Comparison of ENCODE assay signal across 9 cellular contexts in genomic region chr15:88648357-88649214, GRCh38. TPM values are rescaled to one million over a fixed set of nuclear protein-coding genes. Genes with fewer than 3 reads are reported as not detected.
A peak's percentile ranks its signal among the peaks of the same experiment; 100 is the strongest.
DNase-seq lines count a peak whose midpoint lies in the region; ATAC-seq and TF ChIP-seq lines count a peak whose summit lies in the region.
"Had no signal": no experiment of that assay in that cellular context is flagged by ENCODE, and none has a peak within 500 bp of the region (broad histone marks: within the 10 kb centered on the region; RNA-seq: fewer than 3 reads in every experiment).

No MANE protein-coding gene starts in this region.

- intact Hi-C loops in CD14-positive monocyte (cut with micrococcal nuclease): no loop called here

- peaks cover 66% of the 10 kb centered on the region for H3K36me3 Mint-ChIP-seq in activated CD8-positive, alpha-beta T cell treated with anti-CD3 and anti-CD28 coated beads, Interleukin-2, amount 10 ng/mL, durations not matched to agents 7 days and 5 days (ENCODE audit: low read depth)
- H3K36me3 Mint-ChIP-seq in CD14-positive monocyte: peaks cover 0 to 2% of the 10 kb centered on the region in 2 donors

- H3K4me3 ChIP-seq in fibroblast of pulmonary artery (replicated peaks; ENCODE audit: low read depth, low read length) (no peak overlapping the region), H7 (ENCODE audit: insufficient read depth, low read depth, low read length) (no peak overlapping the region)
- H3K4me3 ChIP-seq: cardiac muscle cell had no signal

- no peaks in the 10 kb centered on the region for H3K36me3 ChIP-seq in H7 (replicated peaks; ENCODE audit: control insufficient read depth, insufficient read depth, low read length)
- H3K36me3 ChIP-seq: cardiac muscle cell had no signal

- CTCF ChIA-PET in activated CD8-positive, alpha-beta T cell treated with anti-CD3 and anti-CD28 coated beads, Interleukin-2, amount 10 ng/mL, durations not matched to agents 7 days and 5 days (lab: Charles Lee): interaction anchor here (0.6 to 4.1 kb wide), 4 partner anchors 16 to 25 kb away, joined by 3 to 27 read pairs (median 3); no protein-coding TSS in a partner anchor

- H3K27ac Mint-ChIP-seq in activated CD8-positive, alpha-beta T cell treated with anti-CD3 and anti-CD28 coated beads, Interleukin-2, amount 10 ng/mL, durations not matched to agents 7 days and 5 days: peak overlapping the region; percentile 97
- peak overlapping the region in 2 of 7 donors; percentile 18 to 51 for H3K27ac Mint-ChIP-seq in CD14-positive monocyte

- no peaks in the 10 kb centered on the region for H3K27me3 Mint-ChIP-seq in activated CD8-positive, alpha-beta T cell treated with anti-CD3 and anti-CD28 coated beads, Interleukin-2, amount 10 ng/mL, durations not matched to agents 7 days and 5 days (ENCODE audit: low read depth)
- H3K27me3 Mint-ChIP-seq in CD14-positive monocyte (ENCODE audit: low read depth in 3 of 3): peaks cover 0 to 2% (median 0%) of the 10 kb centered on the region in 3 donors

- H3K27me3 ChIP-seq in H7 (ENCODE audit: control insufficient read depth, insufficient read depth, low read length): no peaks in the 10 kb centered on the region
- H3K27me3 ChIP-seq: cardiac muscle cell had no signal

- H3K4me3 Mint-ChIP-seq in activated CD8-positive, alpha-beta T cell treated with anti-CD3 and anti-CD28 coated beads, Interleukin-2, amount 10 ng/mL, durations not matched to agents 7 days and 5 days: peak overlapping the region; percentile 59
- no peak overlapping the region for H3K4me3 Mint-ChIP-seq in CD14-positive monocyte

- H3K4me1 Mint-ChIP-seq in activated CD8-positive, alpha-beta T cell treated with anti-CD3 and anti-CD28 coated beads, Interleukin-2, amount 10 ng/mL, durations not matched to agents 7 days and 5 days (ENCODE audit: low read depth): peaks cover 82% of the 10 kb centered on the region
- peaks cover 3% of the 10 kb centered on the region for H3K4me1 Mint-ChIP-seq in CD14-positive monocyte

- TF ChIP-seq POLR2A in GM18505 (IDR thresholded peaks at IDR 0.05; ENCODE audit: borderline replicate concordance, extremely low read depth, insufficient read depth, insufficient read length): peak; percentile 21

- ATAC-seq in GM18505 (IDR thresholded peaks at IDR 0.05; ENCODE audit: unreplicated experiment): no peak
- ATAC-seq in activated CD8-positive, alpha-beta T cell treated with anti-CD3 and anti-CD28 coated beads, Interleukin-2, amount 10 ng/mL, durations not matched to agents 7 days and 5 days: peak; percentile 24

- no peak for TF ChIP-seq CTCF in fibroblast of pulmonary artery (IDR thresholded peaks at IDR 0.05; ENCODE audit: low read length, missing control alignments)
- TF ChIP-seq CTCF in CD14-positive monocyte (IDR thresholded peaks at IDR 0.05): no peak

- H3K9me3 Mint-ChIP-seq in activated CD8-positive, alpha-beta T cell treated with anti-CD3 and anti-CD28 coated beads, Interleukin-2, amount 10 ng/mL, durations not matched to agents 7 days and 5 days (ENCODE audit: insufficient read depth): no peaks in the 10 kb centered on the region
- peaks cover 0 to 2% (median 0%) of the 10 kb centered on the region in 7 donors for H3K9me3 Mint-ChIP-seq in CD14-positive monocyte

- POLR2A ChIA-PET in activated CD8-positive, alpha-beta T cell treated with anti-CD3 and anti-CD28 coated beads, Interleukin-2, amount 10 ng/mL, durations not matched to agents 7 days and 5 days (lab: Charles Lee): interaction anchor here (0.6 to 2.5 kb wide), 5 partner anchors 10 to 150 kb away, joined by 3 to 10 read pairs (median 7); partner anchors contain the start of gene AEN

- peak; percentile 37 for DNase-seq in activated CD8-positive, alpha-beta T cell treated with anti-CD3 and anti-CD28 coated beads, Interleukin-2, amount 10 ng/mL, durations not matched to agents 7 days and 5 days
- peak; percentile 53 for DNase-seq in fibroblast of pulmonary artery (ENCODE audit: low read depth)
- DNase-seq in renal cortical epithelial cell (ENCODE audit: low read depth): peak; percentile 60
- DNase-seq in SK-N-DZ (ENCODE audit: low spot score): no peak
- DNase-seq in H7: no peak
- no peak for DNase-seq in germinal center (ENCODE audit: low spot score)
- no peak for DNase-seq in CD14-positive monocyte (ENCODE audit: low spot score)

RNA-seq across cellular contexts. Expression of gene ISG20, which starts 9.8 kb away (rescaled TPM):
- total RNA-seq in activated CD8-positive, alpha-beta T cell treated with anti-CD3 and anti-CD28 coated beads, Interleukin-2, amount 10 ng/mL, durations not matched to agents 7 days and 5 days: 100 to 1,000 TPM; 141 to 151 TPM
- total RNA-seq in renal cortical epithelial cell: 2.1 and 9.4 TPM in 2 replicates
- 2.3 and 3.0 TPM in 2 replicates for polyA plus RNA-seq in SK-N-DZ (2014; cell fraction: cytosol; rRNA removed)
- polyA plus RNA-seq in SK-N-DZ (2014; cell fraction: nucleus; rRNA removed): 1.5 and 5.3 TPM in 2 replicates
- 0.14 and 3.4 TPM in 2 replicates for total RNA-seq in H7 (2014; rRNA removed; shearing (Covaris generic))
- polyA plus RNA-seq in CD14-positive monocyte: 10 to 100 TPM; 25.1 to 29.3 TPM
- polyA plus RNA-seq: cardiac muscle cell had no signal

RNA-seq across cellular contexts. Expression of gene AEN, which starts 27.4 kb away (rescaled TPM):
- total RNA-seq in activated CD8-positive, alpha-beta T cell treated with anti-CD3 and anti-CD28 coated beads, Interleukin-2, amount 10 ng/mL, durations not matched to agents 7 days and 5 days: 10 to 100 TPM; 52.6 to 53.2 TPM
- total RNA-seq in renal cortical epithelial cell: 58.3 and 85.3 TPM in 2 replicates
- 54.6 and 62.0 TPM in 2 replicates for polyA plus RNA-seq in SK-N-DZ (2014; cell fraction: cytosol; rRNA removed)
- polyA plus RNA-seq in SK-N-DZ (2014; cell fraction: nucleus; rRNA removed): 58.0 and 62.1 TPM in 2 replicates
- total RNA-seq in H7 (2014; rRNA removed; shearing (Covaris generic)): 60.7 and 64.8 TPM in 2 replicates
- polyA plus RNA-seq in CD14-positive monocyte: 1 to 10 TPM; 4.6 to 6.3 TPM

Comparison
In these comparisons a context has a peak if more than half of its experiments do, and no peak if none do; other contexts are left out.
1. DNase-seq: peak in activated CD8-positive, alpha-beta T cell treated with anti-CD3 and anti-CD28 coated beads, Interleukin-2, amount 10 ng/mL, durations not matched to agents 7 days and 5 days (single experiment), fibroblast of pulmonary artery (single experiment) and renal cortical epithelial cell (single experiment); none in SK-N-DZ (single experiment), H7 (single experiment), germinal center (single experiment) and CD14-positive monocyte (single experiment).
2. RNA of gene ISG20, which starts 9.8 kb away (total RNA-seq): 141 to 151 TPM in activated CD8-positive, alpha-beta T cell treated with anti-CD3 and anti-CD28 coated beads, Interleukin-2, amount 10 ng/mL, durations not matched to agents 7 days and 5 days; 2.1 to 9.4 TPM in renal cortical epithelial cell and 0.14 to 3.4 TPM in H7; every median in the first group is over 10 times any median in the second.